ENCODE assay signal across 1 cellular context in genomic region chr1:227787513-227788278, GRCh38.
A peak's percentile ranks its signal among the peaks of the same experiment; 100 is the strongest.
TF ChIP-seq lines count a peak whose summit lies in the region.

No MANE protein-coding gene starts in this region.

TF ChIP-seq in SK-N-SH, 30 proteins besides CTCF, POLR2A, EP300 and RAD21 (continued from another document):
- TF ChIP-seq PBX3 (IDR thresholded peaks at IDR 0.05): no peak
- TF ChIP-seq RFX5 (IDR thresholded peaks at IDR 0.05; ENCODE audit: low read length): no peak
- no peak for TF ChIP-seq MEF2A (IDR thresholded peaks at IDR 0.05; ENCODE audit: borderline replicate concordance, low read depth)
- no peak for TF ChIP-seq GABPA (IDR thresholded peaks at IDR 0.05; ENCODE audit: low read depth)
- TF ChIP-seq POLR2AphosphoS5 (IDR thresholded peaks at IDR 0.05; ENCODE audit: low read depth, low read length): no peak; the same call in 1 of the 2 replicates
- TF ChIP-seq MXI1 (IDR thresholded peaks at IDR 0.05; ENCODE audit: low read depth, low read length): peak; percentile 49; the same call in 1 of the 2 replicates
- TF ChIP-seq, protein P1, sequence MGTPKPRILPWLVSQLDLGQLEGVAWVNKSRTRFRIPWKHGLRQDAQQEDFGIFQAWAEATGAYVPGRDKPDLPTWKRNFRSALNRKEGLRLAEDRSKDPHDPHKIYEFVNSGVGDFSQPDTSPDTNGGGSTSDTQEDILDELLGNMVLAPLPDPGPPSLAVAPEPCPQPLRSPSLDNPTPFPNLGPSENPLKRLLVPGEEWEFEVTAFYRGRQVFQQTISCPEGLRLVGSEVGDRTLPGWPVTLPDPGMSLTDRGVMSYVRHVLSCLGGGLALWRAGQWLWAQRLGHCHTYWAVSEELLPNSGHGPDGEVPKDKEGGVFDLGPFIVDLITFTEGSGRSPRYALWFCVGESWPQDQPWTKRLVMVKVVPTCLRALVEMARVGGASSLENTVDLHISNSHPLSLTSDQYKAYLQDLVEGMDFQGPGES (IDR thresholded peaks at IDR 0.05; ENCODE audit: low read depth, low read length): no peak
- 0 out of 2 replicates have a peak, but pooled peaks have one; percentile 2 for TF ChIP-seq TAF1 (IDR thresholded peaks at IDR 0.05; ENCODE audit: borderline replicate concordance, low read depth, low read length)
- TF ChIP-seq YY1 (IDR thresholded peaks at IDR 0.05; ENCODE audit: low read depth): no peak
- TF ChIP-seq, protein P2, sequence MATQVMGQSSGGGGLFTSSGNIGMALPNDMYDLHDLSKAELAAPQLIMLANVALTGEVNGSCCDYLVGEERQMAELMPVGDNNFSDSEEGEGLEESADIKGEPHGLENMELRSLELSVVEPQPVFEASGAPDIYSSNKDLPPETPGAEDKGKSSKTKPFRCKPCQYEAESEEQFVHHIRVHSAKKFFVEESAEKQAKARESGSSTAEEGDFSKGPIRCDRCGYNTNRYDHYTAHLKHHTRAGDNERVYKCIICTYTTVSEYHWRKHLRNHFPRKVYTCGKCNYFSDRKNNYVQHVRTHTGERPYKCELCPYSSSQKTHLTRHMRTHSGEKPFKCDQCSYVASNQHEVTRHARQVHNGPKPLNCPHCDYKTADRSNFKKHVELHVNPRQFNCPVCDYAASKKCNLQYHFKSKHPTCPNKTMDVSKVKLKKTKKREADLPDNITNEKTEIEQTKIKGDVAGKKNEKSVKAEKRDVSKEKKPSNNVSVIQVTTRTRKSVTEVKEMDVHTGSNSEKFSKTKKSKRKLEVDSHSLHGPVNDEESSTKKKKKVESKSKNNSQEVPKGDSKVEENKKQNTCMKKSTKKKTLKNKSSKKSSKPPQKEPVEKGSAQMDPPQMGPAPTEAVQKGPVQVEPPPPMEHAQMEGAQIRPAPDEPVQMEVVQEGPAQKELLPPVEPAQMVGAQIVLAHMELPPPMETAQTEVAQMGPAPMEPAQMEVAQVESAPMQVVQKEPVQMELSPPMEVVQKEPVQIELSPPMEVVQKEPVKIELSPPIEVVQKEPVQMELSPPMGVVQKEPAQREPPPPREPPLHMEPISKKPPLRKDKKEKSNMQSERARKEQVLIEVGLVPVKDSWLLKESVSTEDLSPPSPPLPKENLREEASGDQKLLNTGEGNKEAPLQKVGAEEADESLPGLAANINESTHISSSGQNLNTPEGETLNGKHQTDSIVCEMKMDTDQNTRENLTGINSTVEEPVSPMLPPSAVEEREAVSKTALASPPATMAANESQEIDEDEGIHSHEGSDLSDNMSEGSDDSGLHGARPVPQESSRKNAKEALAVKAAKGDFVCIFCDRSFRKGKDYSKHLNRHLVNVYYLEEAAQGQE (IDR thresholded peaks at IDR 0.05; ENCODE audit: low read depth, low read length): no peak
- TF ChIP-seq NFIC (IDR thresholded peaks at IDR 0.05; ENCODE audit: borderline replicate concordance): no peak
- TF ChIP-seq, protein P3, sequence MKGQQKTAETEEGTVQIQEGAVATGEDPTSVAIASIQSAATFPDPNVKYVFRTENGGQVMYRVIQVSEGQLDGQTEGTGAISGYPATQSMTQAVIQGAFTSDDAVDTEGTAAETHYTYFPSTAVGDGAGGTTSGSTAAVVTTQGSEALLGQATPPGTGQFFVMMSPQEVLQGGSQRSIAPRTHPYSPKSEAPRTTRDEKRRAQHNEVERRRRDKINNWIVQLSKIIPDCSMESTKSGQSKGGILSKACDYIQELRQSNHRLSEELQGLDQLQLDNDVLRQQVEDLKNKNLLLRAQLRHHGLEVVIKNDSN (IDR thresholded peaks at IDR 0.05; ENCODE audit: borderline replicate concordance, low read depth): no peak
- TF ChIP-seq, protein P4, sequence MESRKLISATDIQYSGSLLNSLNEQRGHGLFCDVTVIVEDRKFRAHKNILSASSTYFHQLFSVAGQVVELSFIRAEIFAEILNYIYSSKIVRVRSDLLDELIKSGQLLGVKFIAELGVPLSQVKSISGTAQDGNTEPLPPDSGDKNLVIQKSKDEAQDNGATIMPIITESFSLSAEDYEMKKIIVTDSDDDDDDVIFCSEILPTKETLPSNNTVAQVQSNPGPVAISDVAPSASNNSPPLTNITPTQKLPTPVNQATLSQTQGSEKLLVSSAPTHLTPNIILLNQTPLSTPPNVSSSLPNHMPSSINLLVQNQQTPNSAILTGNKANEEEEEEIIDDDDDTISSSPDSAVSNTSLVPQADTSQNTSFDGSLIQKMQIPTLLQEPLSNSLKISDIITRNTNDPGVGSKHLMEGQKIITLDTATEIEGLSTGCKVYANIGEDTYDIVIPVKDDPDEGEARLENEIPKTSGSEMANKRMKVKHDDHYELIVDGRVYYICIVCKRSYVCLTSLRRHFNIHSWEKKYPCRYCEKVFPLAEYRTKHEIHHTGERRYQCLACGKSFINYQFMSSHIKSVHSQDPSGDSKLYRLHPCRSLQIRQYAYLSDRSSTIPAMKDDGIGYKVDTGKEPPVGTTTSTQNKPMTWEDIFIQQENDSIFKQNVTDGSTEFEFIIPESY (IDR thresholded peaks at IDR 0.05; ENCODE audit: borderline replicate concordance, low read depth): no peak
